Comparison of ENCODE assay signal across 1 cellular context in the genomic region with DNA sequence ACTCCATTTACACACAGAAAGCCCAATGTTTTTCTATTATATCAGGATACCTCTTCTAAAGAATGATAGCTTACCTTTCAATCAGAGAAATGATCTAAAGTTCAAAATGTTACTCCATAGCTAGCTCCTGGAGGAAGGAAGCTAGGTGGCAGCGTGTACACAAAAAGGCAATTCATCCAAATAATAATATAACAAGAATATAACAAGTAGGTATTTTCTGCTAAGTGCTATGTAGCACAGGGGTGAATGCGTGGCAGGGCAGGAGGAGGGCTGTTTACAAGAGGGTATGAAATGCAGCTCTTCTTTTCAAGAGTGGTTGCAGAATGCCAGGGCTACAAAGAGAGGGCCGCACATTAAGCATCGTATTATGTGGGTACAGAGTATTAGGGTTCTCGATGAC.
TF ChIP-seq lines count a peak whose summit lies in the region.

No MANE protein-coding gene starts in this region.

TF ChIP-seq in K562, 482 proteins besides CTCF, POLR2A, EP300 and RAD21 (continued from another document):
- TF ChIP-seq, protein P1, sequence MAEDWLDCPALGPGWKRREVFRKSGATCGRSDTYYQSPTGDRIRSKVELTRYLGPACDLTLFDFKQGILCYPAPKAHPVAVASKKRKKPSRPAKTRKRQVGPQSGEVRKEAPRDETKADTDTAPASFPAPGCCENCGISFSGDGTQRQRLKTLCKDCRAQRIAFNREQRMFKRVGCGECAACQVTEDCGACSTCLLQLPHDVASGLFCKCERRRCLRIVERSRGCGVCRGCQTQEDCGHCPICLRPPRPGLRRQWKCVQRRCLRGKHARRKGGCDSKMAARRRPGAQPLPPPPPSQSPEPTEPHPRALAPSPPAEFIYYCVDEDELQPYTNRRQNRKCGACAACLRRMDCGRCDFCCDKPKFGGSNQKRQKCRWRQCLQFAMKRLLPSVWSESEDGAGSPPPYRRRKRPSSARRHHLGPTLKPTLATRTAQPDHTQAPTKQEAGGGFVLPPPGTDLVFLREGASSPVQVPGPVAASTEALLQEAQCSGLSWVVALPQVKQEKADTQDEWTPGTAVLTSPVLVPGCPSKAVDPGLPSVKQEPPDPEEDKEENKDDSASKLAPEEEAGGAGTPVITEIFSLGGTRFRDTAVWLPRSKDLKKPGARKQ (CRISPR knock-in tag; IDR thresholded peaks at IDR 0.05): no peak
- TF ChIP-seq HNRNPUL1 (IDR thresholded peaks at IDR 0.05; ENCODE audit: low read length) (no peak), JUNB (CRISPR knock-in tag; conservative IDR thresholded peaks at IDR 0.05) (no peak), ZNF589 (CRISPR knock-in tag; IDR thresholded peaks at IDR 0.05; ENCODE audit: low read depth) (no peak), KDM4B (IDR thresholded peaks at IDR 0.05; ENCODE audit: borderline replicate concordance in 2 of 2, low read depth in 1 of 2) (no peak), MEF2D (tag; conservative IDR thresholded peaks at IDR 0.05; ENCODE audit: low read depth) (no peak), GTF2F1 (IDR thresholded peaks at IDR 0.05; ENCODE audit: low read depth, low read length) (no peak)
- TF ChIP-seq, protein P2, sequence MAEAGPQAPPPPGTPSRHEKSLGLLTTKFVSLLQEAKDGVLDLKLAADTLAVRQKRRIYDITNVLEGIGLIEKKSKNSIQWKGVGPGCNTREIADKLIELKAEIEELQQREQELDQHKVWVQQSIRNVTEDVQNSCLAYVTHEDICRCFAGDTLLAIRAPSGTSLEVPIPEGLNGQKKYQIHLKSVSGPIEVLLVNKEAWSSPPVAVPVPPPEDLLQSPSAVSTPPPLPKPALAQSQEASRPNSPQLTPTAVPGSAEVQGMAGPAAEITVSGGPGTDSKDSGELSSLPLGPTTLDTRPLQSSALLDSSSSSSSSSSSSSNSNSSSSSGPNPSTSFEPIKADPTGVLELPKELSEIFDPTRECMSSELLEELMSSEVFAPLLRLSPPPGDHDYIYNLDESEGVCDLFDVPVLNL (CRISPR knock-in tag; IDR thresholded peaks at IDR 0.05; ENCODE audit: low read depth): no peak
- TF ChIP-seq, protein P3, sequence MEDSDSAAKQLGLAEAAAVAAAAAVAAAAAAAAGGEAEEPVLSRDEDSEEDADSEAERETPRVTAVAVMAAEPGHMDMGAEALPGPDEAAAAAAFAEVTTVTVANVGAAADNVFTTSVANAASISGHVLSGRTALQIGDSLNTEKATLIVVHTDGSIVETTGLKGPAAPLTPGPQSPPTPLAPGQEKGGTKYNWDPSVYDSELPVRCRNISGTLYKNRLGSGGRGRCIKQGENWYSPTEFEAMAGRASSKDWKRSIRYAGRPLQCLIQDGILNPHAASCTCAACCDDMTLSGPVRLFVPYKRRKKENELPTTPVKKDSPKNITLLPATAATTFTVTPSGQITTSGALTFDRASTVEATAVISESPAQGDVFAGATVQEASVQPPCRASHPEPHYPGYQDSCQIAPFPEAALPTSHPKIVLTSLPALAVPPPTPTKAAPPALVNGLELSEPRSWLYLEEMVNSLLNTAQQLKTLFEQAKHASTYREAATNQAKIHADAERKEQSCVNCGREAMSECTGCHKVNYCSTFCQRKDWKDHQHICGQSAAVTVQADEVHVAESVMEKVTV (CRISPR knock-in tag; IDR thresholded peaks at IDR 0.05): no peak
- TF ChIP-seq, protein P4, sequence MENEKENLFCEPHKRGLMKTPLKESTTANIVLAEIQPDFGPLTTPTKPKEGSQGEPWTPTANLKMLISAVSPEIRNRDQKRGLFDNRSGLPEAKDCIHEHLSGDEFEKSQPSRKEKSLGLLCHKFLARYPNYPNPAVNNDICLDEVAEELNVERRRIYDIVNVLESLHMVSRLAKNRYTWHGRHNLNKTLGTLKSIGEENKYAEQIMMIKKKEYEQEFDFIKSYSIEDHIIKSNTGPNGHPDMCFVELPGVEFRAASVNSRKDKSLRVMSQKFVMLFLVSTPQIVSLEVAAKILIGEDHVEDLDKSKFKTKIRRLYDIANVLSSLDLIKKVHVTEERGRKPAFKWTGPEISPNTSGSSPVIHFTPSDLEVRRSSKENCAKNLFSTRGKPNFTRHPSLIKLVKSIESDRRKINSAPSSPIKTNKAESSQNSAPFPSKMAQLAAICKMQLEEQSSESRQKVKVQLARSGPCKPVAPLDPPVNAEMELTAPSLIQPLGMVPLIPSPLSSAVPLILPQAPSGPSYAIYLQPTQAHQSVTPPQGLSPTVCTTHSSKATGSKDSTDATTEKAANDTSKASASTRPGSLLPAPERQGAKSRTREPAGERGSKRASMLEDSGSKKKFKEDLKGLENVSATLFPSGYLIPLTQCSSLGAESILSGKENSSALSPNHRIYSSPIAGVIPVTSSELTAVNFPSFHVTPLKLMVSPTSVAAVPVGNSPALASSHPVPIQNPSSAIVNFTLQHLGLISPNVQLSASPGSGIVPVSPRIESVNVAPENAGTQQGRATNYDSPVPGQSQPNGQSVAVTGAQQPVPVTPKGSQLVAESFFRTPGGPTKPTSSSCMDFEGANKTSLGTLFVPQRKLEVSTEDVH (IDR thresholded peaks at IDR 0.05; ENCODE audit: low read depth, partially characterized antibody): no peak
- TF ChIP-seq, protein P5, sequence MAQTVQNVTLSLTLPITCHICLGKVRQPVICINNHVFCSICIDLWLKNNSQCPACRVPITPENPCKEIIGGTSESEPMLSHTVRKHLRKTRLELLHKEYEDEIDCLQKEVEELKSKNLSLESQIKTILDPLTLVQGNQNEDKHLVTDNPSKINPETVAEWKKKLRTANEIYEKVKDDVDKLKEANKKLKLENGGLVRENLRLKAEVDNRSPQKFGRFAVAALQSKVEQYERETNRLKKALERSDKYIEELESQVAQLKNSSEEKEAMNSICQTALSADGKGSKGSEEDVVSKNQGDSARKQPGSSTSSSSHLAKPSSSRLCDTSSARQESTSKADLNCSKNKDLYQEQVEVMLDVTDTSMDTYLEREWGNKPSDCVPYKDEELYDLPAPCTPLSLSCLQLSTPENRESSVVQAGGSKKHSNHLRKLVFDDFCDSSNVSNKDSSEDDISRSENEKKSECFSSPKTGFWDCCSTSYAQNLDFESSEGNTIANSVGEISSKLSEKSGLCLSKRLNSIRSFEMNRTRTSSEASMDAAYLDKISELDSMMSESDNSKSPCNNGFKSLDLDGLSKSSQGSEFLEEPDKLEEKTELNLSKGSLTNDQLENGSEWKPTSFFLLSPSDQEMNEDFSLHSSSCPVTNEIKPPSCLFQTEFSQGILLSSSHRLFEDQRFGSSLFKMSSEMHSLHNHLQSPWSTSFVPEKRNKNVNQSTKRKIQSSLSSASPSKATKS (CRISPR knock-in tag; IDR thresholded peaks at IDR 0.05): no peak
- TF ChIP-seq, protein P6, sequence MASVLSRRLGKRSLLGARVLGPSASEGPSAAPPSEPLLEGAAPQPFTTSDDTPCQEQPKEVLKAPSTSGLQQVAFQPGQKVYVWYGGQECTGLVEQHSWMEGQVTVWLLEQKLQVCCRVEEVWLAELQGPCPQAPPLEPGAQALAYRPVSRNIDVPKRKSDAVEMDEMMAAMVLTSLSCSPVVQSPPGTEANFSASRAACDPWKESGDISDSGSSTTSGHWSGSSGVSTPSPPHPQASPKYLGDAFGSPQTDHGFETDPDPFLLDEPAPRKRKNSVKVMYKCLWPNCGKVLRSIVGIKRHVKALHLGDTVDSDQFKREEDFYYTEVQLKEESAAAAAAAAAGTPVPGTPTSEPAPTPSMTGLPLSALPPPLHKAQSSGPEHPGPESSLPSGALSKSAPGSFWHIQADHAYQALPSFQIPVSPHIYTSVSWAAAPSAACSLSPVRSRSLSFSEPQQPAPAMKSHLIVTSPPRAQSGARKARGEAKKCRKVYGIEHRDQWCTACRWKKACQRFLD (CRISPR knock-in tag; IDR thresholded peaks at IDR 0.05): no peak
